In the genomic region with DNA sequence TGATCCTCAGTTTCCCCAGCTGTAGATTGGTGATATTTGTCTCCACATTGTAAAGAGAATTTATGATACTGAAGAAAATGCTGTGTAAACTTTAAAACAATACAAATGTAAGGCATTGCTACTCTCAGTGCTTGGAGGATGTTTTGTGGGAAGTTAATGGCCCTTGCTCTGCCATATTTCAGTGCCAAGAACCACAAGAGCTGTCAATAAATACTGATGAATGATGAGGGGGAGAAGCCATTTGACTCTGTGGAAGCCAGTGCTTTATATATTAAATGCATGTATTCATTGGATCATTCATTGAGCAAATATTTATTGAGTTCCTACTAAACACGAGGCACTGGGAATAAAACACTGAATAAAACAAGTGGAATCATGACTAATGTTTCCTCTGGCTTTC, we compare ENCODE assay signal across 15 cellular contexts. TPM values are rescaled to one million over a fixed set of nuclear protein-coding genes. Genes with fewer than 3 reads are reported as not detected.
A peak's percentile ranks its signal among the peaks of the same experiment; 100 is the strongest.
DNase-seq lines count a peak whose midpoint lies in the region; ATAC-seq and TF ChIP-seq lines count a peak whose summit lies in the region.
"Had no signal": no experiment of that assay in that cellular context is flagged by ENCODE, and none has a peak within 500 bp of the region (broad histone marks: within the 10 kb centered on the region; RNA-seq: fewer than 3 reads in every experiment).

No MANE protein-coding gene starts in this region.

- H3K9me3 ChIP-seq in right atrium auricular region (no peaks in the 10 kb centered on the region), left lung (peaks cover 0 to 2% of the 10 kb centered on the region in 2 donors)

- TF ChIP-seq CTCF in right atrium auricular region (IDR thresholded peaks at IDR 0.05), result no peak
- TF ChIP-seq CTCF in foreskin fibroblast (IDR thresholded peaks at IDR 0.05; ENCODE audit: low read depth, low read length), result no peak
- TF ChIP-seq CTCF in left lung (IDR thresholded peaks at IDR 0.05), result no peak

- H3K4me1 ChIP-seq in right atrium auricular region, result peaks cover 0 to 57% of the 10 kb centered on the region in 2 donors
- H3K4me1 ChIP-seq in left lung, result no peaks in the 10 kb centered on the region

- ATAC-seq in left cardiac atrium (no peak), left lung (no peak), GM18517 (IDR thresholded peaks at IDR 0.05; ENCODE audit: unreplicated experiment) (no peak)

- intact Hi-C loops in left cardiac atrium (cut with DNase I), result loop anchor here in 1 of 2 donors (10.0 kb wide), 1 partner anchor 81 kb away; no protein-coding TSS in a partner anchor
- intact Hi-C loops in left lung (cut with DNase I), result no loop called here

- H3K36me3 ChIP-seq in right atrium auricular region (no peaks in the 10 kb centered on the region), left lung (no peaks in the 10 kb centered on the region)

- H3K27ac ChIP-seq in right atrium auricular region, result peak overlapping the region; percentile 58 to 69
- no peak overlapping the region for H3K27ac ChIP-seq in left lung
- H3K27ac ChIP-seq: KMS-11 had no signal

- no peaks in the 10 kb centered on the region for H3K27me3 ChIP-seq in right atrium auricular region
- no peaks in the 10 kb centered on the region for H3K27me3 ChIP-seq in left lung

- DNase-seq in right atrium auricular region (ENCODE audit: low spot score) (no peak), left cardiac atrium (no peak), NCI-H345 treated with DMSO at 0.1 percent for 48 hours (lab: John Stamatoyannopoulos, UW; ENCODE audit: unreplicated experiment) (peak; percentile 88), foreskin fibroblast (peak; percentile 5 to 28), left lung (no peak), cerebellar nuclear complex (lab: John Stamatoyannopoulos, UW) (no peak)
- DNase-seq in stimulated activated CD4-positive, alpha-beta T cell treated with anti-CD3 and anti-CD28 coated beads, Interleukin-15, amount 100 ng/mL, for 24 hours, result no peak
- DNase-seq: activated CD4-positive, CD25-positive, alpha-beta regulatory T cell treated with anti-CD3 and anti-CD28 coated beads, Interleukin-2, amount 50 U/mL, for 72 hours; activated gamma-delta T cell treated with Interleukin-2 at 50 U/mL for 16 hours; Calu3; NCI-H146; nephron progenitor cell; SHP77 had no signal

- H3K4me3 ChIP-seq in right atrium auricular region, result no peak overlapping the region
- no peak overlapping the region for H3K4me3 ChIP-seq in foreskin fibroblast (ENCODE audit: low read depth in 1 of 2, low read length in 2 of 2)
- no peak overlapping the region for H3K4me3 ChIP-seq in left lung

RNA-seq across cellular contexts. Expression of gene CACNA1C, which starts 30.8 kb away (rescaled TPM):
- 10 to 100 TPM; 83.1 to 93.6 TPM for total RNA-seq in right atrium auricular region
- total RNA-seq in left cardiac atrium, result 100 to 1,000 TPM in 1 of 2 donors, 10 to 100 TPM in 1; 99.2 to 127 TPM
- total RNA-seq in left lung, result 10 to 100 TPM; 12.0 to 21.9 TPM
- total RNA-seq: Calu3 had no signal

Comparison
In these comparisons a context has a peak if more than half of its experiments do, and no peak if none do; other contexts are left out.
1. DNase-seq: peak in NCI-H345 treated with DMSO at 0.1 percent for 48 hours (single experiment) and foreskin fibroblast (2 of 2); none in right atrium auricular region (single experiment), left cardiac atrium (single experiment), left lung (0 of 2), cerebellar nuclear complex (0 of 2) and stimulated activated CD4-positive, alpha-beta T cell treated with anti-CD3 and anti-CD28 coated beads, Interleukin-15, amount 100 ng/mL, for 24 hours (single experiment).
2. H3K27ac ChIP-seq: peak in right atrium auricular region (2 of 2); none in left lung (0 of 2).